ENCODE assay signal across 28 cellular contexts in genomic region chr12:83190631-83191390, GRCh38.
"Had no signal": no experiment of that assay in that cellular context is flagged by ENCODE, and none has a peak within 500 bp of the region (broad histone marks: within the 10 kb centered on the region; RNA-seq: fewer than 3 reads in every experiment).

No MANE protein-coding gene starts in this region.

- H3K27ac Mint-ChIP-seq: dendritic cell treated with granulocyte-macrophage colony-stimulating factor and Interleukin-4, amounts not matched to agents 40 ng/mL and 50 ng/mL, for 4 days; endodermal cell; naive thymus-derived CD4-positive, alpha-beta T cell; nephron; stimulated activated effector memory CD8-positive, alpha-beta T cell treated with anti-CD3 and anti-CD28 coated beads, Interleukin-12 subunit alpha, Interleukin-12 subunit beta, amount 100 ng/mL, for 72 hours had no signal

- H3K9me3 ChIP-seq: colonic mucosa, esophagus muscularis mucosa, gastroesophageal sphincter, neutrophil, thyroid gland had no signal

- H3K4me1 ChIP-seq: colonic mucosa, esophagus muscularis mucosa, foreskin keratinocyte, parathyroid adenoma, stomach, thyroid gland had no signal

- H3K4me3 ChIP-seq: colonic mucosa, esophagus muscularis mucosa, gastroesophageal sphincter, heart left ventricle, hepatocyte, lung, smooth muscle cell, stomach, thyroid gland had no signal

- H3K4me1 Mint-ChIP-seq: endodermal cell; naive thymus-derived CD4-positive, alpha-beta T cell; nephron; stimulated activated effector memory CD8-positive, alpha-beta T cell treated with anti-CD3 and anti-CD28 coated beads, Interleukin-12 subunit alpha, Interleukin-12 subunit beta, amount 100 ng/mL, for 72 hours had no signal

- DNase-seq: colonic mucosa; effector CD8-positive, alpha-beta T cell; endodermal cell; foreskin keratinocyte; heart left ventricle; kidney; mesenchymal stem cell; midbrain; naive thymus-derived CD4-positive, alpha-beta T cell; stimulated activated CD4-positive, alpha-beta T cell treated with anti-CD3 and anti-CD28 coated beads, Interleukin-12 subunit alpha, Interleukin-12 subunit beta, amount 100 ng/mL, for 4 hours; stimulated activated CD4-positive, alpha-beta T cell treated with anti-CD3 and anti-CD28 coated beads, Interleukin-1b, Interleukin-23, amount 100 ng/mL, for 48 hours; stimulated activated CD4-positive, alpha-beta T cell treated with anti-CD3 and anti-CD28 coated beads, Interleukin-4, amount 100 ng/mL, for 1 hour; stimulated activated naive CD4-positive, alpha-beta T cell treated with Interleukin-2 at 50 U/mL for 16 hours; stomach; thyroid gland; trophoblast cell had no signal

- H3K27ac ChIP-seq: colonic mucosa, epithelial cell of prostate, esophagus muscularis mucosa, foreskin keratinocyte, gastroesophageal sphincter, hepatocyte, neutrophil, parathyroid adenoma, stomach, thyroid gland had no signal

- H3K4me2 ChIP-seq: hepatocyte, smooth muscle cell had no signal

- H3K27me3 ChIP-seq: colonic mucosa, esophagus muscularis mucosa, foreskin keratinocyte, gastroesophageal sphincter, heart left ventricle, hepatocyte, neutrophil, stomach, thyroid gland had no signal

- H3K27me3 Mint-ChIP-seq: dendritic cell treated with granulocyte-macrophage colony-stimulating factor and Interleukin-4, amounts not matched to agents 40 ng/mL and 50 ng/mL, for 4 days; naive thymus-derived CD4-positive, alpha-beta T cell; progenitor cell of endocrine pancreas had no signal

- H3K9ac ChIP-seq: parathyroid adenoma had no signal

- H3K36me3 ChIP-seq: colonic mucosa, esophagus muscularis mucosa, gastroesophageal sphincter, heart left ventricle, neutrophil, stomach, thyroid gland had no signal

- H3K4me3 Mint-ChIP-seq: dendritic cell treated with granulocyte-macrophage colony-stimulating factor and Interleukin-4, amounts not matched to agents 40 ng/mL and 50 ng/mL, for 4 days; endodermal cell; naive thymus-derived CD4-positive, alpha-beta T cell; nephron; stimulated activated effector memory CD8-positive, alpha-beta T cell treated with anti-CD3 and anti-CD28 coated beads, Interleukin-12 subunit alpha, Interleukin-12 subunit beta, amount 100 ng/mL, for 72 hours had no signal

- H2AFZ ChIP-seq: hepatocyte, parathyroid adenoma had no signal

- H3K36me3 Mint-ChIP-seq: naive thymus-derived CD4-positive, alpha-beta T cell; stimulated activated effector memory CD8-positive, alpha-beta T cell treated with anti-CD3 and anti-CD28 coated beads, Interleukin-12 subunit alpha, Interleukin-12 subunit beta, amount 100 ng/mL, for 72 hours had no signal
